Comparison of ENCODE assay signal across 20 cellular contexts in the genomic region with DNA sequence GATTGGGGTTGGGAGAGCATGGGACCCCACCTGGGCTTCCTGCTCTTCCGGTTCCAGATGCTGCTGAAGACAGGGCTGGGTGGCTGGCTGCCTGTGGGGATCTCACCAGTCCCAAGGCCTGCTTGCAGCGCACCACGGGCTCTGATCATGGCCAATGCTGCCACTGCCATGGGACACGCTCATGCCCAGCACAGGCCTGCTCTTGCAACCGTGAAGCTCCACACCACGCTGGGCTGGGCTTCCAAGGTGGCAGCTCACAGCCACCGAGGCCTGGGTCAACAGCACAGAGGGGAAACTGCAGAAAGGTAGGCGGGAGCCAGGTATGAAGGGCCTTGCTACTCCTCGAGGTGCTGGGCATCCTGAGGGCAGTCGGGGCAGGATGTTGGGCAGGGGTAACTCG.
"Had no signal": no experiment of that assay in that cellular context is flagged by ENCODE, and none has a peak within 500 bp of the region (broad histone marks: within the 10 kb centered on the region; RNA-seq: fewer than 3 reads in every experiment).

No MANE protein-coding gene starts in this region.

- H3K27me3 ChIP-seq: colonic mucosa, foreskin keratinocyte, gastroesophageal sphincter, heart left ventricle, hepatocyte, left lung had no signal

- H2AFZ ChIP-seq: hepatocyte had no signal

- H3K4me2 ChIP-seq: hepatocyte had no signal

- H3K36me3 ChIP-seq: colonic mucosa, esophagus muscularis mucosa, left lung, lower lobe of right lung had no signal

- H3K4me1 ChIP-seq: foreskin keratinocyte, left lung had no signal

- DNase-seq: colonic mucosa; cortex of kidney; effector CD4-positive, alpha-beta T cell; effector memory CD4-positive, alpha-beta T cell; foreskin keratinocyte; heart left ventricle; hypothalamus; immature natural killer cell; kidney; kidney glomerular epithelial cell; left lung; left ventricle myocardium superior; lower lobe of right lung; mesenchymal stem cell; mucosa of descending colon had no signal

- H3K9me3 ChIP-seq: colonic mucosa, esophagus muscularis mucosa, gastroesophageal sphincter, heart left ventricle, left lung, lower lobe of right lung, mucosa of descending colon had no signal

- H3K36me3 Mint-ChIP-seq: immature natural killer cell, mesothelial cell of epicardium had no signal

- H3K9me3 Mint-ChIP-seq: dendritic cell treated with granulocyte-macrophage colony-stimulating factor and Interleukin-4, amounts not matched to agents 40 ng/mL and 50 ng/mL, for 4 days; immature natural killer cell; mesothelial cell of epicardium had no signal

- H3K4me3 ChIP-seq: colonic mucosa, esophagus muscularis mucosa, gastroesophageal sphincter, heart left ventricle, hepatocyte, left lung, lower lobe of right lung, mucosa of descending colon had no signal

- H3K79me2 ChIP-seq: hepatocyte had no signal

- H3K27ac Mint-ChIP-seq: immature natural killer cell, mesothelial cell of epicardium had no signal

- ATAC-seq: foreskin keratinocyte, gastroesophageal sphincter, heart left ventricle, left lung, left ventricle myocardium superior, lower lobe of right lung, mucosa of descending colon had no signal

- H3K4me3 Mint-ChIP-seq: dendritic cell treated with granulocyte-macrophage colony-stimulating factor and Interleukin-4, amounts not matched to agents 40 ng/mL and 50 ng/mL, for 4 days; immature natural killer cell; mesothelial cell of epicardium had no signal

- H3K27ac ChIP-seq: colonic mucosa, esophagus muscularis mucosa, foreskin keratinocyte, gastroesophageal sphincter, heart left ventricle, hepatocyte, left lung, lower lobe of right lung had no signal
